8 cellular contexts compared by ENCODE assay signal in the genomic region with DNA sequence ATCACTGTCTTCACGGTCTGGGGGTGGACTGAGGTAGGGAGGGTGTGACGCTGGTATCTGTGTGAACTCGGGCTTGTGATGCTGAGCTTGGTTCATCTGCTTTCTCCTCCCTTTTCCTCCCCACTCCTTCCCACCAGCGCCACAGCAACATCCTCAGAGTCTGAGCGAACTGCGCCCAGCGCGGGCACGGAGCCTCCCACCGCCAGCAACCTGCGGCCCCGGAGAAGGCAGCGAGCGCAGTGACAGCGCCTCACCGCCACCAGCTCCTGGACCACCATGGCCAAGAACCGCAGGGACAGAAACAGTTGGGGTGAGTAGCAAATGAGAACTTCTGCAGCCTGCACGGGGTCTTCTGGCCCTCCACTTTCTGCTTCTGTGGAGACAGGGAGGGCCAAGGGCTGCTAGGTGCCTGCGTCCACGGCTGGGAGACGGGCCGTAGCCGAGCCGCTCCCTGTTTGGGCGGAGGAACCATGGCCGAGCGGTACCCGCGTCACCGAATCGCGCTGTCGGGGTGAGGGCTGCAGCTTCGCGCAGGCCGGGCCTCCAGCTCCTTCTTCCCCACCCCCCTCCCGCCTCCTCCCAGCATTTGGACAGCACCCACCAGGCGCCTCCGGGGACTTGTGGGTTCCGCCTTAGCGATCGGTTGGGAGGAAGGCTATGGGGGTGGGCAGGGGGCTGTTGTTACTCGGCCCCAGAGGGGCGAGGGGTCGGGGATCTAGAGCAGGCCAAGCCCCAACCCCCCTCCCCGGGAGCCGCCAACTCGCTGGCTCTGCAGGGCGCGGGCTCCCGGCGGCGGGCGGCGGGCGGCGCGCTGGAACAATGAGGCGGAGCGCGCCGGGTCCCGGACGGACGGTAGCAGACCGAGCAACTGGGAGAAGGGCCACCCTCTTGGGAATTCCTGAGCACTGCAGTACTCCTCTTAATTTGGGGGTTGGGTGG. TPM values are rescaled to one million over a fixed set of nuclear protein-coding genes. Genes with fewer than 3 reads are reported as not detected.
A peak's percentile ranks its signal among the peaks of the same experiment; 100 is the strongest.
DNase-seq lines count a peak whose midpoint lies in the region; ATAC-seq and TF ChIP-seq lines count a peak whose summit lies in the region.

A gene (plus strand): TSS at position 156 of the 939 bp plus-strand sequence. CDS start 121 bp downstream, at position 277.

- H3K27ac ChIP-seq in HCT116 (ENCODE audit: low read depth, low read length) (peak within 1 kb of the TSS; percentile 75), dorsolateral prefrontal cortex (peak within 1 kb of the TSS; percentile 81 to 100 (median 98))

- no peaks in the 10 kb centered on the region for H3K79me2 ChIP-seq in HCT116 (ENCODE audit: insufficient read depth, low read length)

- H3K27ac Mint-ChIP-seq in CD14-positive monocyte: peak within 1 kb of the TSS in 1 of 7 donors; percentile 72

- H3K9ac ChIP-seq in HCT116 (ENCODE audit: low read length): peak within 1 kb of the TSS; percentile 59

- peak within 1 kb of the TSS; percentile 72 to 81 for H3K4me3 ChIP-seq in HCT116 (replicated peaks in 1 of 2; ENCODE audit: low read depth in 1 of 2, low read length in 2 of 2)
- H3K4me3 ChIP-seq in dorsolateral prefrontal cortex: peak within 1 kb of the TSS; percentile 54 to 94 (median 83)

- TF ChIP-seq CTCF in CD14-positive monocyte (IDR thresholded peaks at IDR 0.05) (no peak), HCT116 (IDR thresholded peaks at IDR 0.05 in 2 of 3, conservative IDR thresholded peaks at IDR 0.05 in 1 of 3; ENCODE audit: borderline replicate concordance in 1 of 3, insufficient read depth in 1 of 3, low read depth in 2 of 3, low read length in 2 of 3) (no peak), dorsolateral prefrontal cortex (IDR thresholded peaks at IDR 0.05 in 54 of 56, conservative IDR thresholded peaks at IDR 0.05 in 2 of 56; ENCODE audit: low read depth in 1 of 56, partially characterized antibody in 56 of 56) (peak in 16 of 56 donors; percentile 2 to 36 (median 12))

- H3K4me3 Mint-ChIP-seq in CD14-positive monocyte: peak within 1 kb of the TSS; percentile 91 to 96

- peaks cover 0 to 2% of the 10 kb centered on the region in 2 donors for H3K36me3 Mint-ChIP-seq in CD14-positive monocyte

- ATAC-seq in HCT116 (peak; percentile 91), left lobe of liver (peak; percentile 81), GM19395 (IDR thresholded peaks at IDR 0.05; ENCODE audit: unreplicated experiment) (no peak)

- POLR2A ChIA-PET in HCT116 (lab: Charles Lee): interaction anchor here (1.0 kb wide), 1 partner anchor 151 kb away, joined by 4 read pairs; no protein-coding TSS in a partner anchor

- H3K9me2 ChIP-seq in HCT116 (ENCODE audit: insufficient read depth): no peaks in the 10 kb centered on the region

- CTCF ChIA-PET in HCT116 (lab: Charles Lee): interaction anchor here (0.7 to 1.3 kb wide), 3 partner anchors 213 to 300 kb away, joined by 3 to 5 read pairs (median 3); no protein-coding TSS in a partner anchor

- peaks cover 3 to 15% of the 10 kb centered on the region in 2 experiments; a peak in 3 of 4 replicates for H3K4me1 ChIP-seq in HCT116 (ENCODE audit: control insufficient read depth in 1 of 2, insufficient read depth in 2 of 2, low read length in 2 of 2)

- peaks cover 19% of the 10 kb centered on the region for H3K4me1 Mint-ChIP-seq in CD14-positive monocyte

- RAD21 ChIA-PET in HCT116 (lab: Charles Lee; ENCODE audit: low non-redundant PET in 1 of 2, low total read pairs in 2 of 2, uncharacterized antibody in 2 of 2, unreplicated experiment in 2 of 2): interaction anchor here in 1 of 2 experiments (0.6 to 1.0 kb wide), 2 partner anchors 214 to 664 kb away, joined by 3 read pairs; no protein-coding TSS in a partner anchor

- DNase-seq in CD14-positive monocyte (ENCODE audit: low spot score): peak; percentile 55
- DNase-seq in HCT116 (ENCODE audit: low read depth, low spot score): peak; percentile 29
- DNase-seq in NCI-H226: peak; percentile 15
- DNase-seq in activated CD4-positive, alpha-beta T cell treated with anti-CD3 and anti-CD28 coated beads, Interleukin-2, amount 50 U/mL, for 24 hours (ENCODE audit: low read depth in 1 of 2, low spot score in 1 of 2): peak; percentile 11 to 13
- peak; percentile 58 to 87 (median 80) for DNase-seq in dorsolateral prefrontal cortex
- no peak for DNase-seq in left lobe of liver (ENCODE audit: low spot score)
- DNase-seq in stimulated activated CD4-positive, alpha-beta T cell treated with anti-CD3 and anti-CD28 coated beads, Interleukin-1b, Interleukin-23, amount 100 ng/mL, for 48 hours: peak; percentile 38

- TF ChIP-seq POLR2A in HCT116 (IDR thresholded peaks at IDR 0.05; ENCODE audit: borderline replicate concordance, extremely low read depth, insufficient read depth, insufficient read length): no peak

- peaks cover 0 to 3% (median 0%) of the 10 kb centered on the region in 7 donors for H3K9me3 Mint-ChIP-seq in CD14-positive monocyte

- no peak for TF ChIP-seq RAD21 in HCT116 (IDR thresholded peaks at IDR 0.05; ENCODE audit: low read depth)

- no peaks in the 10 kb centered on the region for H3K9me3 ChIP-seq in HCT116 (ENCODE audit: control insufficient read depth in 1 of 2, insufficient read depth in 1 of 2, low read depth in 1 of 2, low read length in 2 of 2)

- intact Hi-C loops in CD14-positive monocyte (cut with micrococcal nuclease) (no loop called here), HCT116 (cut with micrococcal nuclease) (no loop called here), dorsolateral prefrontal cortex (cut with DNase I) (loop anchor here (2.0 to 10.0 kb wide), 3 partner anchors 37 to 109 kb away; a partner anchor contains a TSS)

- peak within 1 kb of the TSS; percentile 98 for H3K4me2 ChIP-seq in HCT116 (ENCODE audit: low read length)

- no peaks in the 10 kb centered on the region for H4K20me1 ChIP-seq in HCT116 (ENCODE audit: insufficient read depth)

- peak within 1 kb of the TSS; percentile 95 for H2AFZ ChIP-seq in HCT116 (ENCODE audit: low read depth, low read length, poor library complexity, severe bottlenecking)

- H3K36me3 ChIP-seq in HCT116 (ENCODE audit: control insufficient read depth in 1 of 2, insufficient read depth in 2 of 2, low read length in 2 of 2): no peaks in the 10 kb centered on the region

- no TSS peak for BruUV-seq in HCT116 (replicated peaks; lab: Mats Ljungman, UMichigan)

- peaks cover 14 to 27% (median 18%) of the 10 kb centered on the region in 3 donors for H3K27me3 Mint-ChIP-seq in CD14-positive monocyte (ENCODE audit: low read depth in 3 of 3)

- H3K27me3 ChIP-seq in HCT116 (ENCODE audit: insufficient read depth, low read length): no peaks in the 10 kb centered on the region
- no peaks in the 10 kb centered on the region for H3K27me3 ChIP-seq in dorsolateral prefrontal cortex

TF ChIP-seq in HCT116, 20 proteins besides CTCF, POLR2A, EP300 and RAD21 (continues in another document):
- TF ChIP-seq CEBPB (IDR thresholded peaks at IDR 0.05; ENCODE audit: low read depth): no peak
- no peak for TF ChIP-seq EZH2phosphoT487 (IDR thresholded peaks at IDR 0.05; ENCODE audit: borderline replicate concordance)
- TF ChIP-seq EZH2 (IDR thresholded peaks at IDR 0.05): no peak
- TF ChIP-seq, protein P1, sequence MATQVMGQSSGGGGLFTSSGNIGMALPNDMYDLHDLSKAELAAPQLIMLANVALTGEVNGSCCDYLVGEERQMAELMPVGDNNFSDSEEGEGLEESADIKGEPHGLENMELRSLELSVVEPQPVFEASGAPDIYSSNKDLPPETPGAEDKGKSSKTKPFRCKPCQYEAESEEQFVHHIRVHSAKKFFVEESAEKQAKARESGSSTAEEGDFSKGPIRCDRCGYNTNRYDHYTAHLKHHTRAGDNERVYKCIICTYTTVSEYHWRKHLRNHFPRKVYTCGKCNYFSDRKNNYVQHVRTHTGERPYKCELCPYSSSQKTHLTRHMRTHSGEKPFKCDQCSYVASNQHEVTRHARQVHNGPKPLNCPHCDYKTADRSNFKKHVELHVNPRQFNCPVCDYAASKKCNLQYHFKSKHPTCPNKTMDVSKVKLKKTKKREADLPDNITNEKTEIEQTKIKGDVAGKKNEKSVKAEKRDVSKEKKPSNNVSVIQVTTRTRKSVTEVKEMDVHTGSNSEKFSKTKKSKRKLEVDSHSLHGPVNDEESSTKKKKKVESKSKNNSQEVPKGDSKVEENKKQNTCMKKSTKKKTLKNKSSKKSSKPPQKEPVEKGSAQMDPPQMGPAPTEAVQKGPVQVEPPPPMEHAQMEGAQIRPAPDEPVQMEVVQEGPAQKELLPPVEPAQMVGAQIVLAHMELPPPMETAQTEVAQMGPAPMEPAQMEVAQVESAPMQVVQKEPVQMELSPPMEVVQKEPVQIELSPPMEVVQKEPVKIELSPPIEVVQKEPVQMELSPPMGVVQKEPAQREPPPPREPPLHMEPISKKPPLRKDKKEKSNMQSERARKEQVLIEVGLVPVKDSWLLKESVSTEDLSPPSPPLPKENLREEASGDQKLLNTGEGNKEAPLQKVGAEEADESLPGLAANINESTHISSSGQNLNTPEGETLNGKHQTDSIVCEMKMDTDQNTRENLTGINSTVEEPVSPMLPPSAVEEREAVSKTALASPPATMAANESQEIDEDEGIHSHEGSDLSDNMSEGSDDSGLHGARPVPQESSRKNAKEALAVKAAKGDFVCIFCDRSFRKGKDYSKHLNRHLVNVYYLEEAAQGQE (IDR thresholded peaks at IDR 0.05; ENCODE audit: low read depth): peak; percentile 78
- TF ChIP-seq CBX3 (IDR thresholded peaks at IDR 0.05; ENCODE audit: low read depth): no peak
- TF ChIP-seq, protein P2, sequence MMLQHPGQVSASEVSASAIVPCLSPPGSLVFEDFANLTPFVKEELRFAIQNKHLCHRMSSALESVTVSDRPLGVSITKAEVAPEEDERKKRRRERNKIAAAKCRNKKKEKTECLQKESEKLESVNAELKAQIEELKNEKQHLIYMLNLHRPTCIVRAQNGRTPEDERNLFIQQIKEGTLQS (IDR thresholded peaks at IDR 0.05): no peak
- TF ChIP-seq TCF7L2 (IDR thresholded peaks at IDR 0.05; ENCODE audit: borderline replicate concordance, extremely low read depth, insufficient read depth, insufficient read length): no peak
- TF ChIP-seq JUND (IDR thresholded peaks at IDR 0.05): no peak
- TF ChIP-seq FOSL1 (IDR thresholded peaks at IDR 0.05; ENCODE audit: low read depth): no peak
- TF ChIP-seq, protein P3, sequence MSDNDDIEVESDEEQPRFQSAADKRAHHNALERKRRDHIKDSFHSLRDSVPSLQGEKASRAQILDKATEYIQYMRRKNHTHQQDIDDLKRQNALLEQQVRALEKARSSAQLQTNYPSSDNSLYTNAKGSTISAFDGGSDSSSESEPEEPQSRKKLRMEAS (IDR thresholded peaks at IDR 0.05): 0 out of 2 replicates have a peak, but pooled peaks have one; percentile 17
- TF ChIP-seq ZFX (IDR thresholded peaks at IDR 0.05): peak; percentile 59
- no peak for TF ChIP-seq SIN3A (IDR thresholded peaks at IDR 0.05; ENCODE audit: low read depth)

RNA-seq across cellular contexts. Expression of the gene that starts here (rescaled TPM):
- polyA plus RNA-seq in CD14-positive monocyte: 1 to 10 TPM in 1 of 2 donors, under 1 TPM in 1; 0.99 to 1.1 TPM
- total RNA-seq in HCT116 (2021; ENCODE audit: unreplicated experiment) (1.4 TPM), dorsolateral prefrontal cortex (100 to 1,000 TPM in 60 of 120 experiments, 10 to 100 TPM in 60; 29.5 to 146 (median 100.0) TPM), left lobe of liver (0.48 TPM)
- 1.2 and 1.3 TPM in 2 replicates for polyA plus RNA-seq in HCT116 (2012)

Comparison
In these comparisons a context has a peak if more than half of its experiments do, and no peak if none do; other contexts are left out.
1. RNA of the gene that starts here (total RNA-seq): 29.5 to 146 TPM in dorsolateral prefrontal cortex; 1.4 TPM in HCT116 (single experiment) and 0.48 TPM in left lobe of liver (single experiment); every median in the first group is over 10 times any median in the second.
2. Peak in ATAC-seq in left lobe of liver; RNA of the gene not detected or under 1 TPM.
3. intact Hi-C loops: an anchor here in dorsolateral prefrontal cortex (2.0 to 10.0 kb wide); none called in CD14-positive monocyte and HCT116.